Comparison of ENCODE assay signal across 16 cellular contexts in genomic region chr3:167605871-167606270, GRCh38. TPM values are rescaled to one million over a fixed set of nuclear protein-coding genes. Genes with fewer than 3 reads are reported as not detected.
DNase-seq lines count a peak whose midpoint lies in the region; ATAC-seq and TF ChIP-seq lines count a peak whose summit lies in the region.
"Had no signal": no experiment of that assay in that cellular context is flagged by ENCODE, and none has a peak within 500 bp of the region (broad histone marks: within the 10 kb centered on the region; RNA-seq: fewer than 3 reads in every experiment).

No MANE protein-coding gene starts in this region.

- DNase-seq in endodermal cell: no peak
- DNase-seq in iPS DF 6.9 (ENCODE audit: low read depth, low spot score): peak; percentile 9
- no peak for DNase-seq in smooth muscle cell (lab: John Stamatoyannopoulos, UW; ENCODE audit: unreplicated experiment)
- no peak for DNase-seq in NCI-H2171 (lab: John Stamatoyannopoulos, UW)
- DNase-seq in effector memory CD8-positive, alpha-beta T cell: no peak
- DNase-seq: C1 segment of cervical spinal cord; Caco-2; CD8-positive, alpha-beta T cell; DMS153; DND-41; GM23248; HCEC 1CT had no signal

- no peaks in the 10 kb centered on the region for H4K20me1 ChIP-seq in smooth muscle cell (ENCODE audit: low read depth)

- H2AFZ ChIP-seq in smooth muscle cell (ENCODE audit: low read depth): no peak overlapping the region
- H2AFZ ChIP-seq: GM23248 had no signal

- ATAC-seq in effector memory CD8-positive, alpha-beta T cell (replicated peaks): no peak
- no peak for ATAC-seq in GM18907 (IDR thresholded peaks at IDR 0.05; ENCODE audit: unreplicated experiment)
- ATAC-seq: CD8-positive, alpha-beta T cell had no signal

- H3K27ac ChIP-seq in HUES48 (ENCODE audit: low read depth, low read length) (no peak overlapping the region), endodermal cell (ENCODE audit: low read depth, low read length) (no peak overlapping the region), iPS DF 6.9 (ENCODE audit: low read length) (no peak overlapping the region), smooth muscle cell (ENCODE audit: low read depth) (no peak overlapping the region)
- H3K27ac ChIP-seq: GM23248 had no signal

- TF ChIP-seq CTCF in endodermal cell (conservative IDR thresholded peaks at IDR 0.05) (no peak), smooth muscle cell (IDR thresholded peaks at IDR 0.05; ENCODE audit: borderline replicate concordance, insufficient read depth, poor library complexity, severe bottlenecking) (no peak)

- no peak overlapping the region for H3K4me3 Mint-ChIP-seq in endodermal cell
- no peak overlapping the region for H3K4me3 Mint-ChIP-seq in effector memory CD8-positive, alpha-beta T cell
- H3K4me3 Mint-ChIP-seq: CD8-positive, alpha-beta T cell had no signal

- no peaks in the 10 kb centered on the region for H3K27me3 Mint-ChIP-seq in endodermal cell (ENCODE audit: insufficient read depth)
- H3K27me3 Mint-ChIP-seq in effector memory CD8-positive, alpha-beta T cell: peaks cover 30 to 34% of the 10 kb centered on the region in 2 donors

- H3K4me3 ChIP-seq in HUES48 (ENCODE audit: low read depth, low read length): no peak overlapping the region
- no peak overlapping the region for H3K4me3 ChIP-seq in endodermal cell (ENCODE audit: low read length)
- no peak overlapping the region for H3K4me3 ChIP-seq in iPS DF 6.9 (ENCODE audit: low read length)
- no peak overlapping the region for H3K4me3 ChIP-seq in smooth muscle cell
- H3K4me3 ChIP-seq: GM23248 had no signal

- no peaks in the 10 kb centered on the region for H3K79me2 ChIP-seq in smooth muscle cell (ENCODE audit: low read depth)

- 84% methylated on average over 2 of the region's 2 CpGs for WGBS in endodermal cell (ENCODE audit: insufficient coverage in 1 of 2, insufficient read length in 1 of 2), 2 experiments
- WGBS in iPS DF 6.9 (ENCODE audit: insufficient coverage, insufficient read length): no CpG with 5 or more reads among the region's 2 CpGs
- 62% methylated on average over 2 of the region's 2 CpGs for WGBS in smooth muscle cell (ENCODE audit: low lambda C conversion rate)

- H3K36me3 ChIP-seq in HUES48 (ENCODE audit: control insufficient read depth, insufficient read depth, low read length) (no peaks in the 10 kb centered on the region), endodermal cell (ENCODE audit: control insufficient read depth, insufficient read depth, low read length) (no peaks in the 10 kb centered on the region), iPS DF 6.9 (ENCODE audit: control insufficient read depth, insufficient read depth, low read length) (no peaks in the 10 kb centered on the region), smooth muscle cell (ENCODE audit: low read depth) (no peaks in the 10 kb centered on the region)

- H3F3A ChIP-seq in smooth muscle cell (ENCODE audit: low read depth): no peaks in the 10 kb centered on the region

- H3K27ac Mint-ChIP-seq in endodermal cell: peak overlapping the region; percentile 76
- H3K27ac Mint-ChIP-seq in effector memory CD8-positive, alpha-beta T cell: no peak overlapping the region
- H3K27ac Mint-ChIP-seq: CD8-positive, alpha-beta T cell had no signal

- no peak overlapping the region for H3K4me2 ChIP-seq in smooth muscle cell

- H3K4me1 ChIP-seq in HUES48 (ENCODE audit: control insufficient read depth, insufficient read depth, low read length) (peaks cover 50% of the 10 kb centered on the region), endodermal cell (ENCODE audit: control insufficient read depth, insufficient read depth, low read length) (no peaks in the 10 kb centered on the region), iPS DF 6.9 (ENCODE audit: control insufficient read depth, insufficient read depth, low read length) (no peaks in the 10 kb centered on the region; the same call in 1 of the 2 replicates), smooth muscle cell (ENCODE audit: low read depth) (peaks cover 13% of the 10 kb centered on the region)
- H3K4me1 ChIP-seq: Caco-2 had no signal

- no peaks in the 10 kb centered on the region for H3K36me3 Mint-ChIP-seq in endodermal cell (ENCODE audit: low read depth)
- no peaks in the 10 kb centered on the region for H3K36me3 Mint-ChIP-seq in effector memory CD8-positive, alpha-beta T cell (ENCODE audit: insufficient read depth)
- H3K36me3 Mint-ChIP-seq: CD8-positive, alpha-beta T cell had no signal

- H3K9me3 ChIP-seq in HUES48 (ENCODE audit: control insufficient read depth, insufficient read depth, low read length) (no peaks in the 10 kb centered on the region), endodermal cell (ENCODE audit: control insufficient read depth, low read length) (no peaks in the 10 kb centered on the region), iPS DF 6.9 (ENCODE audit: control insufficient read depth, insufficient read depth, low read length) (no peaks in the 10 kb centered on the region), smooth muscle cell (replicated peaks; ENCODE audit: low read depth) (no peaks in the 10 kb centered on the region)
- H3K9me3 ChIP-seq: Caco-2 had no signal

- H3K4me1 Mint-ChIP-seq in endodermal cell: peaks cover 8% of the 10 kb centered on the region
- H3K4me1 Mint-ChIP-seq in effector memory CD8-positive, alpha-beta T cell (ENCODE audit: low read depth in 2 of 2): no peaks in the 10 kb centered on the region

- H3K9me3 Mint-ChIP-seq in endodermal cell: no peaks in the 10 kb centered on the region
- H3K9me3 Mint-ChIP-seq in effector memory CD8-positive, alpha-beta T cell: no peaks in the 10 kb centered on the region
- H3K9me3 Mint-ChIP-seq: CD8-positive, alpha-beta T cell had no signal

- H3K9ac ChIP-seq in HUES48 (ENCODE audit: low read depth, low read length) (0 out of 2 replicates have a peak overlapping the region, but pooled peaks have one; percentile 33), endodermal cell (ENCODE audit: extremely low read depth, low read length, poor library complexity, severe bottlenecking) (no peak overlapping the region), smooth muscle cell (ENCODE audit: low read depth) (no peak overlapping the region)
- H3K9ac ChIP-seq: GM23248 had no signal

- H3K27me3 ChIP-seq in HUES48 (ENCODE audit: control insufficient read depth, insufficient read depth, low read length) (no peaks in the 10 kb centered on the region), endodermal cell (ENCODE audit: control insufficient read depth, insufficient read depth, low read length, poor library complexity, severe bottlenecking) (no peaks in the 10 kb centered on the region), iPS DF 6.9 (ENCODE audit: control insufficient read depth, insufficient read depth, low read length) (no peaks in the 10 kb centered on the region), smooth muscle cell (ENCODE audit: low read depth) (no peaks in the 10 kb centered on the region)

RNA-seq across cellular contexts. Expression of gene WDR49, which starts 47.9 kb away (rescaled TPM):
- total RNA-seq in endodermal cell: 1 to 10 TPM in 1 of 2 donors, under 1 TPM in 1; 0.93 to 1.6 TPM
- polyA plus RNA-seq in endodermal cell (2013, experiment 1 of 2): 1.4 TPM
- 2.0 TPM for polyA plus RNA-seq in endodermal cell (2013, experiment 2 of 2)
- total RNA-seq in smooth muscle cell: 0.09 TPM in 1 of 2 replicates, not detected in the other
- polyA plus RNA-seq in smooth muscle cell: 0.14 TPM in 1 of 2 replicates, not detected in the other
- total RNA-seq: A673; CD8-positive, alpha-beta T cell; GM23248 had no signal
- polyA plus RNA-seq: BJ, GM23248 had no signal
